Comparison of ENCODE assay signal across 8 cellular contexts in the genomic region with DNA sequence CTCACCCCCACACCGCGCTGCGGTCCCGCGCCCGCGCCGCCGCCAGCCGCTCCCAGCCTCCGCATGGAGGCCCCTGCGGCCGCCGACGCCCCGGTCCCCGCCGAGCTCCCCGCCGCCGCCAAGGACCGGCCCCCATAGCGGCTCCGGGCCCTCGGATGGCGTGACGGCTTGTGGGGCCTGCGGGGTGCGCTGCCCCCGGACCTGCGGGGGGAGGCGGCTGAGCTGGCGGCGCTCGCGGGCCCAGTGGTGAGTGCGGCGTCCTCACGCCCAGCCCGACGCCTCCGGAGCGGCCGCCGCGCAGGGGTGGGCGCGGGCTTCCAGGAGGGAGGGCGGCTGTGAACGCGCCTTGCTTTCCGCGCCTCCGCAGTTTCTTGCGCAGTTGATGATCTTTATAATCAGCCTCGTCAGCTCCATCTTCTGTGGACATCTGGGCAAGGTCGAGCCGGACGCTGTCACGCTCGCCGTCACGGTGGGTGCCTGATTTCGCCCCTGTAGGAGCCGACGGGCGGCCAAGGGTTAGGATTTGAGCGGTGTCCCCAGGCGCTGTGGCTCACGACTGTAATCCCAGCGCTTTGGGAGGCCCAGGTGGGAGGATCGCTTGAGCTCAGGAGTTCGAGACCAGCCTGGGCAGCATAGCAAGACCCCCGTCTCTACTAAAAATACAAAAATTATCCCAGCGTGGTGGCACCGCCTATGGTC. TPM values are rescaled to one million over a fixed set of nuclear protein-coding genes. Genes with fewer than 3 reads are reported as not detected.
DNase-seq lines count a peak whose midpoint lies in the region; ATAC-seq and TF ChIP-seq lines count a peak whose summit lies in the region.

No MANE protein-coding gene starts in this region.

- H3K27ac Mint-ChIP-seq in neural progenitor cell: no peak overlapping the region

- intact Hi-C loops in Right ventricle myocardium inferior (cut with DNase I): no loop called here

- TF ChIP-seq CTCF in neural progenitor cell (IDR thresholded peaks at IDR 0.05): no peak

- ATAC-seq in SK-N-SH treated with all-trans-retinoic acid at 6 μM for 48 hours: peak; percentile 75
- ATAC-seq in Right ventricle myocardium inferior: peak; percentile 70
- ATAC-seq in GM19395 (IDR thresholded peaks at IDR 0.05; ENCODE audit: unreplicated experiment): no peak

- H3K4me1 ChIP-seq in neural progenitor cell: no peaks in the 10 kb centered on the region

- H3K9ac ChIP-seq in neural progenitor cell: no peak overlapping the region

- peak overlapping the region; percentile 52 for H3K4me2 ChIP-seq in neural progenitor cell

- no peak overlapping the region for H3K27ac ChIP-seq in neural progenitor cell

- H3K9me3 ChIP-seq in neural progenitor cell (ENCODE audit: low read depth): no peaks in the 10 kb centered on the region

- H3K36me3 ChIP-seq in neural progenitor cell: no peaks in the 10 kb centered on the region

- H2AFZ ChIP-seq in neural progenitor cell (replicated peaks): no peak overlapping the region

- H3K4me1 Mint-ChIP-seq in neural progenitor cell: peaks cover 6% of the 10 kb centered on the region

- H3K79me2 ChIP-seq in neural progenitor cell (ENCODE audit: low read depth): no peaks in the 10 kb centered on the region

- no peaks in the 10 kb centered on the region for H4K20me1 ChIP-seq in neural progenitor cell (ENCODE audit: low read depth)

- no peaks in the 10 kb centered on the region for H3F3A ChIP-seq in neural progenitor cell (ENCODE audit: low read depth)

- H3K4me3 ChIP-seq in neural progenitor cell: peak overlapping the region; percentile 37

- H3K4me3 Mint-ChIP-seq in neural progenitor cell: peak overlapping the region; percentile 84

- DNase-seq in AG08396 (ENCODE audit: low spot score) (peak; percentile 31), Right ventricle myocardium inferior (ENCODE audit: missing footprints) (no peak), neural progenitor cell (ENCODE audit: low spot score) (peak; percentile 23), NCI-H146 treated with DMSO at 0.1 percent for 48 hours (lab: John Stamatoyannopoulos, UW; ENCODE audit: unreplicated experiment) (no peak), NCI-H1417 treated with DMSO at 0.1 percent for 48 hours (lab: John Stamatoyannopoulos, UW) (no peak), AML-193 (lab: John Stamatoyannopoulos, UW) (no peak)

- H3K27me3 Mint-ChIP-seq in neural progenitor cell (ENCODE audit: insufficient read depth, low read depth): peaks cover 14% of the 10 kb centered on the region

- peaks cover 19% of the 10 kb centered on the region for H3K27me3 ChIP-seq in neural progenitor cell

- no peaks in the 10 kb centered on the region for H3K36me3 Mint-ChIP-seq in neural progenitor cell

- H3K9me3 Mint-ChIP-seq in neural progenitor cell: no peaks in the 10 kb centered on the region

TF ChIP-seq in SK-N-SH treated with all-trans-retinoic acid at 6 μM for 48 hours, 23 proteins besides CTCF, POLR2A, EP300 and RAD21:
- TF ChIP-seq CSRNP3 (CRISPR knock-in tag; IDR thresholded peaks at IDR 0.05) (no peak), ZFP3 (CRISPR knock-in tag; IDR thresholded peaks at IDR 0.05) (no peak), ZNF70 (CRISPR knock-in tag; IDR thresholded peaks at IDR 0.05) (no peak), ISL1 (CRISPR knock-in tag; IDR thresholded peaks at IDR 0.05) (no peak), GLIS3 (CRISPR knock-in tag; IDR thresholded peaks at IDR 0.05) (no peak), ZFP30 (CRISPR knock-in tag; IDR thresholded peaks at IDR 0.05) (no peak), BACH2 (CRISPR knock-in tag; IDR thresholded peaks at IDR 0.05; ENCODE audit: borderline replicate concordance) (no peak), SNAI2 (CRISPR knock-in tag; IDR thresholded peaks at IDR 0.05) (no peak), OSR1 (CRISPR knock-in tag; IDR thresholded peaks at IDR 0.05) (no peak), CSDC2 (CRISPR knock-in tag; IDR thresholded peaks at IDR 0.05) (no peak), CREB5 (CRISPR knock-in tag; IDR thresholded peaks at IDR 0.05; ENCODE audit: low read depth) (no peak), ARNTL (CRISPR knock-in tag; IDR thresholded peaks at IDR 0.05; ENCODE audit: borderline replicate concordance, low read depth) (no peak), TCF4 (CRISPR knock-in tag; IDR thresholded peaks at IDR 0.05; ENCODE audit: borderline replicate concordance) (no peak)

RNA-seq across cellular contexts. Expression of gene SLC47A1, which starts 46.4 kb away (rescaled TPM):
- total RNA-seq in Right ventricle myocardium inferior (4.6 TPM), neural progenitor cell (ENCODE audit: low replicate concordance) (1.9 and 2.1 TPM in 2 replicates)

Comparison
In these comparisons a context has a peak if more than half of its experiments do, and no peak if none do; other contexts are left out.
1. DNase-seq: peak in AG08396 (single experiment) and neural progenitor cell (single experiment); none in Right ventricle myocardium inferior (single experiment), NCI-H146 treated with DMSO at 0.1 percent for 48 hours (single experiment), NCI-H1417 treated with DMSO at 0.1 percent for 48 hours (single experiment) and AML-193 (0 of 2).